ENCODE assay signal across 25 cellular contexts in the genomic region with DNA sequence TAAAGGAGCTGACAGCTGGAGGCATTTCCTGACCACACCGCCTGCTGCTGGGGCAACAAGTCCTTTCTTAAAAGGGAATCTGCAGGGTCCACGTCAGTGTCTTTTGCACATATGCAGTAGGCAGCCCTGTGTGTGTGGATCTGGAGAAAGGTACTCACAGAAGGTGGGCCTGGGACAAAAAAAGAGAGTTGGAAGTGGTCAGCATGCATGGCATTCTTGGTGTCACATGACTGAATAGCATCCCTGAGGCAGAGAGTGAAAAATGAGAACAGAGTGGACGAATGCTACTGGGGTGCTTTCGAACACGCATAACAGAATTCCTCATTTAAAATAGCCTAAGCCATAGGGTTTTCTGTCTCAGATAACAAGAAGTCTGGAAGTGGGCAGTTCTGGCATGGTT.
"Had no signal": no experiment of that assay in that cellular context is flagged by ENCODE, and none has a peak within 500 bp of the region (broad histone marks: within the 10 kb centered on the region; RNA-seq: fewer than 3 reads in every experiment).

No MANE protein-coding gene starts in this region.

- H3K27ac Mint-ChIP-seq: activated CD4-positive, alpha-beta memory T cell treated with anti-CD3 and anti-CD28 coated beads, Interleukin-2, amount 10 ng/mL, durations not matched to agents 7 days and 5 days; activated CD4-positive, alpha-beta T cell treated with anti-CD3 and anti-CD28 coated beads for 36 hours; activated naive CD4-positive, alpha-beta T cell treated with anti-CD3 and anti-CD28 coated beads for 36 hours; activated naive CD8-positive, alpha-beta T cell; activated T-helper 17 cell treated with anti-CD3 and anti-CD28 coated beads, Interleukin-2, amount 50 U/mL, for 72 hours had no signal

- H3K4me1 Mint-ChIP-seq: activated CD4-positive, alpha-beta memory T cell treated with anti-CD3 and anti-CD28 coated beads, Interleukin-2, amount 10 ng/mL, durations not matched to agents 7 days and 5 days; activated CD4-positive, alpha-beta T cell treated with anti-CD3 and anti-CD28 coated beads for 36 hours; activated T-helper 17 cell treated with anti-CD3 and anti-CD28 coated beads, Interleukin-2, amount 50 U/mL, for 72 hours had no signal

- H3K4me2 ChIP-seq: SK-N-SH had no signal

- H3K9ac ChIP-seq: SK-N-SH had no signal

- H3K27me3 Mint-ChIP-seq: activated T-helper 17 cell treated with anti-CD3 and anti-CD28 coated beads, Interleukin-2, amount 50 U/mL, for 72 hours had no signal

- DNase-seq: activated CD4-positive, alpha-beta memory T cell treated with anti-CD3 and anti-CD28 coated beads, Interleukin-2, amount 10 ng/mL, durations not matched to agents 7 days and 5 days; activated CD4-positive, alpha-beta T cell treated with anti-CD3 and anti-CD28 coated beads for 36 hours; activated CD4-positive, alpha-beta T cell treated with anti-CD3 and anti-CD28 coated beads, Interleukin-2, amount 50 U/mL, for 1 hour; activated gamma-delta T cell; activated naive CD4-positive, alpha-beta T cell treated with anti-CD3 and anti-CD28 coated beads for 36 hours; activated T-cell treated with anti-CD3 and anti-CD28 coated beads for 4 hours; activated T-cell treated with anti-CD3 and anti-CD28 coated beads, Interleukin-2, amount 50 U/mL, for 48 hours; amygdala; KBM-7; NCI-H1048; NCI-H146; NCI-H187 treated with DMSO at 0.1 percent for 48 hours; NCI-H2081 treated with DMSO at 0.1 percent for 48 hours; NCI-H2171 treated with DMSO at 0.1 percent for 48 hours; NCI-H226; NCI-H510A; NCI-H526 treated with DMSO at 0.1 percent for 48 hours; NCI-H82; RPMI8226; SK-N-SH; T-helper 1 cell had no signal

- H3K9me3 ChIP-seq: SK-N-SH had no signal

- H3K9me2 ChIP-seq: SK-N-SH had no signal

- H3K4me3 Mint-ChIP-seq: activated CD4-positive, alpha-beta memory T cell treated with anti-CD3 and anti-CD28 coated beads, Interleukin-2, amount 10 ng/mL, durations not matched to agents 7 days and 5 days; activated CD4-positive, alpha-beta T cell treated with anti-CD3 and anti-CD28 coated beads for 36 hours; activated naive CD4-positive, alpha-beta T cell treated with anti-CD3 and anti-CD28 coated beads for 36 hours; activated naive CD8-positive, alpha-beta T cell; activated T-helper 17 cell treated with anti-CD3 and anti-CD28 coated beads, Interleukin-2, amount 50 U/mL, for 72 hours had no signal

- H3K27ac ChIP-seq: VCaP had no signal

- FAIRE-seq: astrocyte had no signal

- H3K9me3 Mint-ChIP-seq: activated CD4-positive, alpha-beta memory T cell treated with anti-CD3 and anti-CD28 coated beads, Interleukin-2, amount 10 ng/mL, durations not matched to agents 7 days and 5 days; activated T-helper 17 cell treated with anti-CD3 and anti-CD28 coated beads, Interleukin-2, amount 50 U/mL, for 72 hours had no signal
